In the genomic region with DNA sequence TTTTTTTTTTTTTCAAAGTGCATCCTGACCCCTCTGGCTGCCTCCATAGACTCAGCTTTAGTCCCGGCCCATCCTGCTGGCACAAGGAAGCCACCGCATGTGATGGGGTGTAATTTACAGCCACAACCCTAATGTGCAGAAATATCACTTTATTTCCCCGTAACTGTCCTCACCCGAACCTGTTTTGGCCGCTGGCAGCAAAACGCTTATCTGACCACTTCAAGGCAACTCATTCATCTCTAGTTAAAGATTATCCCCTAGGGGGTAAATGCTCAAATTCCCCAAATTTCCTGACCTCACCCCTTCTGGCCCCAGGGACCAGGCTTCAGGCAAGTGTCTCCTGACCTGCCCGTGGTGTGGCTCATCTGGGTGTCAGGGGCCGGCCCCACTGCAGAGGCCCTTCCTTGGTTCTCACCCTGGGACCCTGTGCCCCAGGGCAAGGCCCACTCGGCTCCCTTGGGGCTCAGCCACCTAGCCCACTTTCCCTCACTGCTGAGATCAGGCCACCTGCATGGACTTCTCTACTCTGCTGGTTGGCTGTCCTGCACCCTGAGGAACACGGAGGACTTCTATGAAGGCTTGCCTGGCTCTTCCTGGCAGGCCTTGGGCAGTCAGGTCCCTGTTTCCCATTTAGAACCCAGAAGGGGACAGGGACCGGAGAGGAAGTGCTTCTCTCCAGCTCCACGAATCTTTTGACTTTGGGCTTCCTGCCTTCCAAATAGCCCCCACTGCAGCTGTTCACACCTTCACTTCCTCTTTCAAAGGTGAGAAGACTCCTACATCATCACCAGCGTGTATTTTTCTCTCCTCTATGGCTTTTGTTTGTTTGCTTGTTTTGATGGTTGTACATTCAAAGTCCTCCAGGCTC, we compare ENCODE assay signal across 9 cellular contexts. TPM values are rescaled to one million over a fixed set of nuclear protein-coding genes. Genes with fewer than 3 reads are reported as not detected.
A peak's percentile ranks its signal among the peaks of the same experiment; 100 is the strongest.
DNase-seq lines count a peak whose midpoint lies in the region; ATAC-seq and TF ChIP-seq lines count a peak whose summit lies in the region.
"Had no signal": no experiment of that assay in that cellular context is flagged by ENCODE, and none has a peak within 500 bp of the region (broad histone marks: within the 10 kb centered on the region; RNA-seq: fewer than 3 reads in every experiment).

No MANE protein-coding gene starts in this region.

- H3K27me3 ChIP-seq in OCI-LY1 (ENCODE audit: insufficient read depth, low read length) (peaks cover 5% of the 10 kb centered on the region), thoracic aorta (replicated peaks; ENCODE audit: insufficient read depth) (no peaks in the 10 kb centered on the region)

- no peak overlapping the region for H3K27ac ChIP-seq in OCI-LY1 (ENCODE audit: low read depth, low read length, poor library complexity, severe bottlenecking)
- no peak overlapping the region for H3K27ac ChIP-seq in thoracic aorta

- H3K9ac ChIP-seq in OCI-LY1 (ENCODE audit: low read length), result peak overlapping the region; percentile 49; the same call in 1 of the 2 replicates

- peak; percentile 15 for TF ChIP-seq POLR2A in GM10847 (IDR thresholded peaks at IDR 0.05; ENCODE audit: extremely low read depth, insufficient read length)

- ATAC-seq in GM21515 (IDR thresholded peaks at IDR 0.05; ENCODE audit: unreplicated experiment), result peak; percentile 59
- ATAC-seq in thoracic aorta (ENCODE audit: insufficient number of reproducible peaks, low FRiP score, low read depth), result no peak
- no peak for ATAC-seq in GM19324 (IDR thresholded peaks at IDR 0.05; ENCODE audit: low FRiP score, unreplicated experiment)

- H3K36me3 Mint-ChIP-seq in glutamatergic neuron (ENCODE audit: unreplicated experiment), result no peaks in the 10 kb centered on the region

- no peaks in the 10 kb centered on the region for H4K20me1 ChIP-seq in OCI-LY1 (ENCODE audit: insufficient read depth, low read length)

- DNase-seq in glutamatergic neuron (no peak), thoracic aorta (ENCODE audit: low spot score) (no peak), SKM-1 treated with dmso at 0.1 percent for 144 hours (lab: John Stamatoyannopoulos, UW; ENCODE audit: unreplicated experiment) (no peak)
- no peak for DNase-seq in effector CD8-positive, alpha-beta T cell (lab: John Stamatoyannopoulos, UW)

- H3K27ac Mint-ChIP-seq in glutamatergic neuron (ENCODE audit: unreplicated experiment), result no peak overlapping the region

- no peak for TF ChIP-seq CTCF in OCI-LY1 (IDR thresholded peaks at IDR 0.05; ENCODE audit: low read length)
- TF ChIP-seq CTCF in glutamatergic neuron (IDR thresholded peaks at IDR 0.05; ENCODE audit: partially characterized antibody, unreplicated experiment), result no peak
- TF ChIP-seq CTCF in thoracic aorta (IDR thresholded peaks at IDR 0.05), result no peak

- H3K9me3 ChIP-seq in OCI-LY1 (ENCODE audit: low read length) (no peaks in the 10 kb centered on the region), thoracic aorta (no peaks in the 10 kb centered on the region)

- H3F3A ChIP-seq in OCI-LY1 (ENCODE audit: insufficient read depth, low read length), result no peaks in the 10 kb centered on the region

- H3K4me3 Mint-ChIP-seq in glutamatergic neuron (ENCODE audit: unreplicated experiment), result peak overlapping the region; percentile 74

- H3K4me1 ChIP-seq in OCI-LY1 (ENCODE audit: insufficient read depth, low read length, severe bottlenecking) (peaks cover 33% of the 10 kb centered on the region), thoracic aorta (ENCODE audit: control insufficient read depth in 1 of 2, low read depth in 2 of 2) (no peaks in the 10 kb centered on the region)

- peak overlapping the region; percentile 67; the same call in 1 of the 2 replicates for H3K4me2 ChIP-seq in OCI-LY1 (ENCODE audit: low read length)

- H3K4me3 ChIP-seq in OCI-LY1 (ENCODE audit: low read depth, low read length, poor library complexity, severe bottlenecking) (peak overlapping the region; percentile 31), thoracic aorta (peak overlapping the region; percentile 75)

- no peak overlapping the region for H2AFZ ChIP-seq in OCI-LY1 (ENCODE audit: low read length)

- H3K36me3 ChIP-seq in OCI-LY1 (ENCODE audit: insufficient read depth, low read length), result no peaks in the 10 kb centered on the region
- H3K36me3 ChIP-seq in thoracic aorta, result no peaks in the 10 kb centered on the region

- H3K27me3 Mint-ChIP-seq in glutamatergic neuron (ENCODE audit: unreplicated experiment), result peaks cover 15% of the 10 kb centered on the region

- H3K79me2 ChIP-seq in OCI-LY1 (ENCODE audit: insufficient read depth, low read length), result no peaks in the 10 kb centered on the region

- no peaks in the 10 kb centered on the region for H3K9me2 ChIP-seq in OCI-LY1 (ENCODE audit: low read depth, low read length)

- H3K9me3 Mint-ChIP-seq in glutamatergic neuron (ENCODE audit: unreplicated experiment), result peaks cover 3% of the 10 kb centered on the region

- peaks cover 16% of the 10 kb centered on the region for H3K4me1 Mint-ChIP-seq in glutamatergic neuron (ENCODE audit: low read depth, unreplicated experiment)

RNA-seq across cellular contexts. Expression of gene WNT11, which starts 53.3 kb away (rescaled TPM):
- total RNA-seq in glutamatergic neuron (ENCODE audit: unreplicated experiment) (0.37 TPM), thoracic aorta (10 to 100 TPM; 12.0 to 35.1 TPM)
- total RNA-seq: fibroblast of villous mesenchyme had no signal
